In the genomic region with DNA sequence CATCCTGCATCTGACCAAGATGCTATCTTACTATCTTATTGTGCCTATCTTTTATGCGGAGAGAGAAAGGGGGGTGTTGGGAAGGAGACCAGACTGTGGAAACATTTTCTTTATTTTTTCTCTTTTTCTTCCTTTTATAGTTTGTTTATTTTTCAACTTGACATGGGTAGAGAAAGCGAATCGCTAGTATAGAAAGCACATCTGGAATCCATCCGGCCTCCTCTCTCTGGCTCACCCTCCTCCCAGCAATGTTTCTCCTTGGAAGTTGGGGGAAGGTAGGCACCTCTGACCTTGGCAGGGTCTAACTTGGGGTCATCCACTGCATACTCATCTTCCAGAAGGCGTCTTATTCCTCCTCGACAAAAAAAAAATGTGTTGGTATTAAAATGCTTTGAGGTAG, we compare ENCODE assay signal across 1 cellular context.
TF ChIP-seq lines count a peak whose summit lies in the region.

No MANE protein-coding gene starts in this region.

TF ChIP-seq in GM23338, 12 proteins besides CTCF, POLR2A, EP300 and RAD21:
- TF ChIP-seq ZNF331 (CRISPR knock-in tag; IDR thresholded peaks at IDR 0.05; ENCODE audit: low read depth) (no peak), EZH2 (IDR thresholded peaks at IDR 0.05; ENCODE audit: low read depth, unreplicated experiment) (no peak), POLR2AphosphoS5 (IDR thresholded peaks at IDR 0.05; ENCODE audit: low read depth) (no peak), NANOG (IDR thresholded peaks at IDR 0.05; ENCODE audit: borderline replicate concordance) (no peak), ZNF114 (CRISPR knock-in tag; IDR thresholded peaks at IDR 0.05) (no peak), JUNB (IDR thresholded peaks at IDR 0.05; ENCODE audit: unreplicated experiment) (no peak), STAT1 (IDR thresholded peaks at IDR 0.05; ENCODE audit: unreplicated experiment) (no peak), EZH2phosphoT487 (IDR thresholded peaks at IDR 0.05; ENCODE audit: unreplicated experiment) (no peak), CREB1 (CRISPR knock-in tag; IDR thresholded peaks at IDR 0.05; ENCODE audit: low read depth) (no peak)
- TF ChIP-seq, protein P1, sequence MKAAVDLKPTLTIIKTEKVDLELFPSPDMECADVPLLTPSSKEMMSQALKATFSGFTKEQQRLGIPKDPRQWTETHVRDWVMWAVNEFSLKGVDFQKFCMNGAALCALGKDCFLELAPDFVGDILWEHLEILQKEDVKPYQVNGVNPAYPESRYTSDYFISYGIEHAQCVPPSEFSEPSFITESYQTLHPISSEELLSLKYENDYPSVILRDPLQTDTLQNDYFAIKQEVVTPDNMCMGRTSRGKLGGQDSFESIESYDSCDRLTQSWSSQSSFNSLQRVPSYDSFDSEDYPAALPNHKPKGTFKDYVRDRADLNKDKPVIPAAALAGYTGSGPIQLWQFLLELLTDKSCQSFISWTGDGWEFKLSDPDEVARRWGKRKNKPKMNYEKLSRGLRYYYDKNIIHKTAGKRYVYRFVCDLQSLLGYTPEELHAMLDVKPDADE (IDR thresholded peaks at IDR 0.05), result no peak
- TF ChIP-seq, protein P2, sequence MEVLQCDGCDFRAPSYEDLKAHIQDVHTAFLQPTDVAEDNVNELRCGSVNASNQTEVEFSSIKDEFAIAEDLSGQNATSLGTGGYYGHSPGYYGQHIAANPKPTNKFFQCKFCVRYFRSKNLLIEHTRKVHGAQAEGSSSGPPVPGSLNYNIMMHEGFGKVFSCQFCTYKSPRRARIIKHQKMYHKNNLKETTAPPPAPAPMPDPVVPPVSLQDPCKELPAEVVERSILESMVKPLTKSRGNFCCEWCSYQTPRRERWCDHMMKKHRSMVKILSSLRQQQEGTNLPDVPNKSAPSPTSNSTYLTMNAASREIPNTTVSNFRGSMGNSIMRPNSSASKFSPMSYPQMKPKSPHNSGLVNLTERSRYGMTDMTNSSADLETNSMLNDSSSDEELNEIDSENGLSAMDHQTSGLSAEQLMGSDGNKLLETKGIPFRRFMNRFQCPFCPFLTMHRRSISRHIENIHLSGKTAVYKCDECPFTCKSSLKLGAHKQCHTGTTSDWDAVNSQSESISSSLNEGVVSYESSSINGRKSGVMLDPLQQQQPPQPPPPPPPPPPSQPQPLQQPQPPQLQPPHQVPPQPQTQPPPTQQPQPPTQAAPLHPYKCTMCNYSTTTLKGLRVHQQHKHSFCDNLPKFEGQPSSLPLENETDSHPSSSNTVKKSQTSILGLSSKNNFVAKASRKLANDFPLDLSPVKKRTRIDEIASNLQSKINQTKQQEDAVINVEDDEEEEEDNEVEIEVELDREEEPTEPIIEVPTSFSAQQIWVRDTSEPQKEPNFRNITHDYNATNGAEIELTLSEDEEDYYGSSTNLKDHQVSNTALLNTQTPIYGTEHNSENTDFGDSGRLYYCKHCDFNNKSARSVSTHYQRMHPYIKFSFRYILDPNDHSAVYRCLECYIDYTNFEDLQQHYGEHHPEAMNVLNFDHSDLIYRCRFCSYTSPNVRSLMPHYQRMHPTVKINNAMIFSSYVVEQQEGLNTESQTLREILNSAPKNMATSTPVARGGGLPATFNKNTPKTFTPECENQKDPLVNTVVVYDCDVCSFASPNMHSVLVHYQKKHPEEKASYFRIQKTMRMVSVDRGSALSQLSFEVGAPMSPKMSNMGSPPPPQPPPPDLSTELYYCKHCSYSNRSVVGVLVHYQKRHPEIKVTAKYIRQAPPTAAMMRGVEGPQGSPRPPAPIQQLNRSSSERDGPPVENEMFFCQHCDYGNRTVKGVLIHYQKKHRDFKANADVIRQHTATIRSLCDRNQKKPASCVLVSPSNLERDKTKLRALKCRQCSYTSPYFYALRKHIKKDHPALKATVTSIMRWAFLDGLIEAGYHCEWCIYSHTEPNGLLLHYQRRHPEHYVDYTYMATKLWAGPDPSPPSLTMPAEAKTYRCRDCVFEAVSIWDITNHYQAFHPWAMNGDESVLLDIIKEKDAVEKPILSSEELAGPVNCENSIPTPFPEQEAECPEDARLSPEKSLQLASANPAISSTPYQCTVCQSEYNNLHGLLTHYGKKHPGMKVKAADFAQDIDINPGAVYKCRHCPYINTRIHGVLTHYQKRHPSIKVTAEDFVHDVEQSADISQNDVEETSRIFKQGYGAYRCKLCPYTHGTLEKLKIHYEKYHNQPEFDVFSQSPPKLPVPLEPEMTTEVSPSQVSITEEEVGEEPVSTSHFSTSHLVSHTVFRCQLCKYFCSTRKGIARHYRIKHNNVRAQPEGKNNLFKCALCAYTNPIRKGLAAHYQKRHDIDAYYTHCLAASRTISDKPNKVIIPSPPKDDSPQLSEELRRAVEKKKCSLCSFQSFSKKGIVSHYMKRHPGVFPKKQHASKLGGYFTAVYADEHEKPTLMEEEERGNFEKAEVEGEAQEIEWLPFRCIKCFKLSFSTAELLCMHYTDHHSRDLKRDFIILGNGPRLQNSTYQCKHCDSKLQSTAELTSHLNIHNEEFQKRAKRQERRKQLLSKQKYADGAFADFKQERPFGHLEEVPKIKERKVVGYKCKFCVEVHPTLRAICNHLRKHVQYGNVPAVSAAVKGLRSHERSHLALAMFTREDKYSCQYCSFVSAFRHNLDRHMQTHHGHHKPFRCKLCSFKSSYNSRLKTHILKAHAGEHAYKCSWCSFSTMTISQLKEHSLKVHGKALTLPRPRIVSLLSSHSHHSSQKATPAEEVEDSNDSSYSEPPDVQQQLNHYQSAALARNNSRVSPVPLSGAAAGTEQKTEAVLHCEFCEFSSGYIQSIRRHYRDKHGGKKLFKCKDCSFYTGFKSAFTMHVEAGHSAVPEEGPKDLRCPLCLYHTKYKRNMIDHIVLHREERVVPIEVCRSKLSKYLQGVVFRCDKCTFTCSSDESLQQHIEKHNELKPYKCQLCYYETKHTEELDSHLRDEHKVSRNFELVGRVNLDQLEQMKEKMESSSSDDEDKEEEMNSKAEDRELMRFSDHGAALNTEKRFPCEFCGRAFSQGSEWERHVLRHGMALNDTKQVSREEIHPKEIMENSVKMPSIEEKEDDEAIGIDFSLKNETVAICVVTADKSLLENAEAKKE (CRISPR knock-in tag; IDR thresholded peaks at IDR 0.05), result no peak
- TF ChIP-seq, protein P3, sequence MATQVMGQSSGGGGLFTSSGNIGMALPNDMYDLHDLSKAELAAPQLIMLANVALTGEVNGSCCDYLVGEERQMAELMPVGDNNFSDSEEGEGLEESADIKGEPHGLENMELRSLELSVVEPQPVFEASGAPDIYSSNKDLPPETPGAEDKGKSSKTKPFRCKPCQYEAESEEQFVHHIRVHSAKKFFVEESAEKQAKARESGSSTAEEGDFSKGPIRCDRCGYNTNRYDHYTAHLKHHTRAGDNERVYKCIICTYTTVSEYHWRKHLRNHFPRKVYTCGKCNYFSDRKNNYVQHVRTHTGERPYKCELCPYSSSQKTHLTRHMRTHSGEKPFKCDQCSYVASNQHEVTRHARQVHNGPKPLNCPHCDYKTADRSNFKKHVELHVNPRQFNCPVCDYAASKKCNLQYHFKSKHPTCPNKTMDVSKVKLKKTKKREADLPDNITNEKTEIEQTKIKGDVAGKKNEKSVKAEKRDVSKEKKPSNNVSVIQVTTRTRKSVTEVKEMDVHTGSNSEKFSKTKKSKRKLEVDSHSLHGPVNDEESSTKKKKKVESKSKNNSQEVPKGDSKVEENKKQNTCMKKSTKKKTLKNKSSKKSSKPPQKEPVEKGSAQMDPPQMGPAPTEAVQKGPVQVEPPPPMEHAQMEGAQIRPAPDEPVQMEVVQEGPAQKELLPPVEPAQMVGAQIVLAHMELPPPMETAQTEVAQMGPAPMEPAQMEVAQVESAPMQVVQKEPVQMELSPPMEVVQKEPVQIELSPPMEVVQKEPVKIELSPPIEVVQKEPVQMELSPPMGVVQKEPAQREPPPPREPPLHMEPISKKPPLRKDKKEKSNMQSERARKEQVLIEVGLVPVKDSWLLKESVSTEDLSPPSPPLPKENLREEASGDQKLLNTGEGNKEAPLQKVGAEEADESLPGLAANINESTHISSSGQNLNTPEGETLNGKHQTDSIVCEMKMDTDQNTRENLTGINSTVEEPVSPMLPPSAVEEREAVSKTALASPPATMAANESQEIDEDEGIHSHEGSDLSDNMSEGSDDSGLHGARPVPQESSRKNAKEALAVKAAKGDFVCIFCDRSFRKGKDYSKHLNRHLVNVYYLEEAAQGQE (IDR thresholded peaks at IDR 0.05; ENCODE audit: unreplicated experiment), result no peak
